Comparison of ENCODE assay signal across 21 cellular contexts in genomic region chr10:82757397-82757796, GRCh38.
A peak's percentile ranks its signal among the peaks of the same experiment; 100 is the strongest.
DNase-seq lines count a peak whose midpoint lies in the region; ATAC-seq, FAIRE-seq and TF ChIP-seq lines count a peak whose summit lies in the region.
"Had no signal": no experiment of that assay in that cellular context is flagged by ENCODE, and none has a peak within 500 bp of the region (broad histone marks: within the 10 kb centered on the region; RNA-seq: fewer than 3 reads in every experiment).

No MANE protein-coding gene starts in this region.

- POLR2A ChIA-PET in K562 (lab: Yijun Ruan, JAX), result no interaction called here

- BruUV-seq in K562 (replicated peaks; lab: Mats Ljungman, UMichigan), result no TSS peak

- H3K4me2 ChIP-seq in OCI-LY1 (ENCODE audit: low read length), result no peak overlapping the region
- H3K4me2 ChIP-seq in K562 (ENCODE audit: insufficient read depth, low read length), result no peak overlapping the region
- H3K4me2 ChIP-seq in neural cell (ENCODE audit: low read length), result no peak overlapping the region
- H3K4me2 ChIP-seq in osteoblast (ENCODE audit: insufficient read depth, low read length), result no peak overlapping the region

- intact Hi-C loops in K562 (cut with micrococcal nuclease), result no loop called here

- H3K4me3 ChIP-seq in HUES64 (ENCODE audit: low read length) (no peak overlapping the region), OCI-LY1 (ENCODE audit: low read depth, low read length, poor library complexity, severe bottlenecking) (no peak overlapping the region), K562 (no peak overlapping the region), neural cell (ENCODE audit: low read length) (no peak overlapping the region), osteoblast (ENCODE audit: insufficient read depth, low read length) (no peak overlapping the region)
- H3K4me3 ChIP-seq: GM23248 had no signal

- DNase-seq in K562 (ENCODE audit: extremely low read depth in 1 of 4, low spot score in 3 of 4) (no peak), activated gamma-delta T cell (lab: John Stamatoyannopoulos, UW) (no peak), UCSD-AML1 (lab: John Stamatoyannopoulos, UW; ENCODE audit: unreplicated experiment) (no peak), osteoblast (ENCODE audit: insufficient read length, low spot score, missing footprints) (no peak)
- DNase-seq: ACHN; Caco-2; CD4-positive, alpha-beta T cell; GDM1; GM23248; H7; HFFc6 had no signal

- H3K4me1 ChIP-seq in HUES64 (ENCODE audit: insufficient read depth, low read length), result peaks cover 43% of the 10 kb centered on the region
- H3K4me1 ChIP-seq in OCI-LY1 (ENCODE audit: insufficient read depth, low read length, severe bottlenecking), result peaks cover 50% of the 10 kb centered on the region
- no peaks in the 10 kb centered on the region for H3K4me1 ChIP-seq in K562 (replicated peaks in 1 of 2; ENCODE audit: control insufficient read depth in 2 of 2, insufficient read depth in 2 of 2, low read length in 2 of 2)
- no peaks in the 10 kb centered on the region for H3K4me1 ChIP-seq in osteoblast (ENCODE audit: insufficient read depth, low read length)
- H3K4me1 ChIP-seq: Caco-2 had no signal

- H3K79me2 ChIP-seq in OCI-LY1 (ENCODE audit: insufficient read depth, low read length), result no peaks in the 10 kb centered on the region
- H3K79me2 ChIP-seq in K562 (ENCODE audit: control insufficient read depth, insufficient read depth, low read length), result no peaks in the 10 kb centered on the region
- no peaks in the 10 kb centered on the region for H3K79me2 ChIP-seq in neural cell (replicated peaks; ENCODE audit: insufficient read depth, low read length)
- no peaks in the 10 kb centered on the region for H3K79me2 ChIP-seq in osteoblast (ENCODE audit: insufficient read depth, low read length)

- TF ChIP-seq EP300 in K562 (IDR thresholded peaks at IDR 0.05; ENCODE audit: low read length) (no peak), neural cell (conservative IDR thresholded peaks at IDR 0.05; ENCODE audit: poor library complexity, severe bottlenecking) (peak; percentile 7)

- H3K9me3 ChIP-seq in HUES64 (ENCODE audit: insufficient read depth, low read depth, low read length) (peaks cover 2% of the 10 kb centered on the region; the same call in 1 of the 2 replicates), OCI-LY1 (ENCODE audit: low read length) (no peaks in the 10 kb centered on the region), K562 (replicated peaks; ENCODE audit: control insufficient read depth, insufficient read depth, low read depth, low read length) (peaks cover 1% of the 10 kb centered on the region; the same call in 1 of the 2 replicates), neural cell (ENCODE audit: low read length) (no peaks in the 10 kb centered on the region), osteoblast (ENCODE audit: low read depth, low read length) (no peaks in the 10 kb centered on the region)
- H3K9me3 ChIP-seq: Caco-2 had no signal

- H3K36me3 ChIP-seq in HUES64 (ENCODE audit: insufficient read depth, low read length), result no peaks in the 10 kb centered on the region
- peaks cover 13% of the 10 kb centered on the region; the same call in 1 of the 2 replicates for H3K36me3 ChIP-seq in OCI-LY1 (ENCODE audit: insufficient read depth, low read length)
- H3K36me3 ChIP-seq in K562 (ENCODE audit: control insufficient read depth, insufficient read depth, low read length), result no peaks in the 10 kb centered on the region
- no peaks in the 10 kb centered on the region for H3K36me3 ChIP-seq in neural cell (ENCODE audit: insufficient read depth, low read length)
- no peaks in the 10 kb centered on the region for H3K36me3 ChIP-seq in osteoblast (ENCODE audit: insufficient read depth, low read length)

- WGBS in HUES64, result 93% methylated on average over 3 of the region's 3 CpGs
- 0% methylated on average over 3 of the region's 3 CpGs for WGBS in K562 (ENCODE audit: insufficient coverage, low coverage, missing lambda C conversion rate)

- H3K27me3 ChIP-seq in HUES64 (ENCODE audit: insufficient read depth, low read length) (no peaks in the 10 kb centered on the region), OCI-LY1 (ENCODE audit: insufficient read depth, low read length) (no peaks in the 10 kb centered on the region), K562 (ENCODE audit: control insufficient read depth in 2 of 2, insufficient read depth in 2 of 2, low read length in 2 of 2) (no peaks in the 10 kb centered on the region), neural cell (ENCODE audit: insufficient read depth, low read depth, low read length) (no peaks in the 10 kb centered on the region), osteoblast (ENCODE audit: insufficient read depth, low read length) (no peaks in the 10 kb centered on the region)

- CTCF ChIA-PET in K562 (lab: Yijun Ruan, JAX; ENCODE audit: low intra/inter-chr PET ratio), result no interaction called here

- H3K27ac ChIP-seq in HUES64 (ENCODE audit: low read depth, low read length), result peak overlapping the region; percentile 1; the same call in 1 of the 2 replicates
- H3K27ac ChIP-seq in OCI-LY1 (ENCODE audit: low read depth, low read length, poor library complexity, severe bottlenecking), result peak overlapping the region; percentile 0
- H3K27ac ChIP-seq in K562 (ENCODE audit: extremely low read depth, low read depth, low read length), result no peak overlapping the region
- H3K27ac ChIP-seq in neural cell (ENCODE audit: low read length), result no peak overlapping the region
- H3K27ac ChIP-seq in osteoblast (ENCODE audit: low read depth, low read length), result no peak overlapping the region
- H3K27ac ChIP-seq: C4-2B, GM23248 had no signal

- H2AFZ ChIP-seq in OCI-LY1 (ENCODE audit: low read length), result no peak overlapping the region
- H2AFZ ChIP-seq in K562 (ENCODE audit: low read depth, low read length), result no peak overlapping the region
- H2AFZ ChIP-seq in neural cell (ENCODE audit: low read depth, low read length), result no peak overlapping the region
- no peak overlapping the region for H2AFZ ChIP-seq in osteoblast (ENCODE audit: low read length)
- H2AFZ ChIP-seq: GM23248 had no signal

- ATAC-seq in K562, result no peak
- ATAC-seq: HCT116 had no signal

- no peak for TF ChIP-seq POLR2A in K562 (conservative IDR thresholded peaks at IDR 0.05)

- no peaks in the 10 kb centered on the region for H3K9me1 ChIP-seq in K562 (ENCODE audit: control insufficient read depth, insufficient read depth, low read length)

- TF ChIP-seq CTCF in OCI-LY1 (IDR thresholded peaks at IDR 0.05; ENCODE audit: low read length) (no peak), K562 (IDR thresholded peaks at IDR 0.05 in 2 of 3, conservative IDR thresholded peaks at IDR 0.05 in 1 of 3; ENCODE audit: insufficient read depth in 2 of 3, low read depth in 1 of 3, low read length in 3 of 3) (no peak), neural cell (IDR thresholded peaks at IDR 0.05; ENCODE audit: poor library complexity, severe bottlenecking) (no peak), osteoblast (IDR thresholded peaks at IDR 0.05; ENCODE audit: extremely low read depth, low read depth, low read length) (no peak)

- no peaks in the 10 kb centered on the region for H3F3A ChIP-seq in OCI-LY1 (ENCODE audit: insufficient read depth, low read length)
- H3F3A ChIP-seq in neural cell (ENCODE audit: insufficient read depth, low read length, poor library complexity, severe bottlenecking), result no peaks in the 10 kb centered on the region

- FAIRE-seq in K562 (lab: Jason Lieb, UNC), result no peak
- FAIRE-seq: A204.1, D721Med, GM12892, GM18507, HTR-8/SVneo had no signal

- H3K9me2 ChIP-seq in OCI-LY1 (ENCODE audit: low read depth, low read length), result no peaks in the 10 kb centered on the region
- no peaks in the 10 kb centered on the region for H3K9me2 ChIP-seq in neural cell (ENCODE audit: insufficient read depth, low read length)

- TF ChIP-seq RAD21 in K562 (CRISPR knock-in tag; conservative IDR thresholded peaks at IDR 0.05 in 1 of 2, IDR thresholded peaks at IDR 0.05 in 1 of 2) (no peak), neural cell (conservative IDR thresholded peaks at IDR 0.05) (no peak)

- in situ Hi-C loops in K562 (cut with MboI), result no loop called here

- no peaks in the 10 kb centered on the region for H4K20me1 ChIP-seq in OCI-LY1 (ENCODE audit: insufficient read depth, low read length)
- H4K20me1 ChIP-seq in K562 (replicated peaks; ENCODE audit: control insufficient read depth, insufficient read depth, low read length), result no peaks in the 10 kb centered on the region
- H4K20me1 ChIP-seq in neural cell (ENCODE audit: insufficient read depth), result no peaks in the 10 kb centered on the region
- no peaks in the 10 kb centered on the region for H4K20me1 ChIP-seq in osteoblast (ENCODE audit: insufficient read depth, low read length)

- no peak overlapping the region for H3K9ac ChIP-seq in HUES64 (ENCODE audit: low read depth, low read length)
- no peak overlapping the region for H3K9ac ChIP-seq in OCI-LY1 (ENCODE audit: low read length)
- no peak overlapping the region for H3K9ac ChIP-seq in K562 (ENCODE audit: insufficient read depth in 1 of 2, low read depth in 2 of 2, low read length in 2 of 2)
- no peak overlapping the region for H3K9ac ChIP-seq in neural cell (ENCODE audit: low read length)
- H3K9ac ChIP-seq: GM23248 had no signal

TF ChIP-seq in neural cell, 6 proteins besides CTCF, POLR2A, EP300 and RAD21 (continues in another document):
- TF ChIP-seq TAF1 (IDR thresholded peaks at IDR 0.05; ENCODE audit: low read depth) (no peak), MXI1 (conservative IDR thresholded peaks at IDR 0.05; ENCODE audit: poor library complexity, severe bottlenecking) (no peak), EZH2 (IDR thresholded peaks at IDR 0.05; ENCODE audit: borderline replicate concordance, insufficient read depth, low read length, poor library complexity, severe bottlenecking) (no peak), SMC3 (conservative IDR thresholded peaks at IDR 0.05; ENCODE audit: poor library complexity) (no peak)

Comparison
In these comparisons a context has a peak if more than half of its experiments do, and no peak if none do; other contexts are left out.
1. H3K27ac ChIP-seq: peak in HUES64 (single experiment) and OCI-LY1 (single experiment); none in K562 (single experiment), neural cell (single experiment) and osteoblast (single experiment).